In the genomic region with DNA sequence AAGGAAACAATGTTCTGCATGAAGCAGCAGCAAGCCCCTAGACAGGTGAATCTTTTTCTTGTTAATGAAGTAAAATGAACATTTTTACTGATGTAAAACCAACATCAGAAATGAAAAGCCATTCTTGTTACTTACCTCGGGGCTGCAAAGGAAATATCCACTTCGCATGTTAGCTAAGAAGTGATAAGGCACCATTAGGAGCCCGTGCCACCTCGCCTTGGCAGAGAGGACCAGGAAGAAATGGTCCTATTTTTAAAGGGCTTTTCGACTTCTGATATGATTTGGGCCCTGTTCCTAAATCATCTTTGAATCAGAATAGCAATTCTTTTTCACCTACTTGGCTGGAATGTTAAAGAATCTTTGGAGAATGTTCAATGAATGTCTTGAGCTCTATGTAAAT, we compare ENCODE assay signal across 9 cellular contexts.
"Had no signal": no experiment of that assay in that cellular context is flagged by ENCODE, and none has a peak within 500 bp of the region (broad histone marks: within the 10 kb centered on the region; RNA-seq: fewer than 3 reads in every experiment).

No MANE protein-coding gene starts in this region.

- H3K27ac Mint-ChIP-seq: HFFc6, IgD-negative memory B cell had no signal

- H3K4me3 ChIP-seq: GM23248, HAP-1 had no signal

- H3K36me3 ChIP-seq: HAP-1 had no signal

- H2AFZ ChIP-seq: GM23248 had no signal

- H3K27me3 Mint-ChIP-seq: IgD-negative memory B cell had no signal

- H3K4me3 Mint-ChIP-seq: HFFc6, IgD-negative memory B cell had no signal

- H3K9me3 ChIP-seq: HAP-1 had no signal

- H3K27ac ChIP-seq: GM23248, HL-60 had no signal

- H3K4me1 Mint-ChIP-seq: IgD-negative memory B cell had no signal

- ATAC-seq: HCT116, HepG2 had no signal

- H3K36me3 Mint-ChIP-seq: IgD-negative memory B cell had no signal

- DNase-seq: GM23248, GOT3, H7, HFFc6 had no signal

- H3K4me1 ChIP-seq: HAP-1 had no signal
